ENCODE assay signal across 8 cellular contexts in the genomic region with DNA sequence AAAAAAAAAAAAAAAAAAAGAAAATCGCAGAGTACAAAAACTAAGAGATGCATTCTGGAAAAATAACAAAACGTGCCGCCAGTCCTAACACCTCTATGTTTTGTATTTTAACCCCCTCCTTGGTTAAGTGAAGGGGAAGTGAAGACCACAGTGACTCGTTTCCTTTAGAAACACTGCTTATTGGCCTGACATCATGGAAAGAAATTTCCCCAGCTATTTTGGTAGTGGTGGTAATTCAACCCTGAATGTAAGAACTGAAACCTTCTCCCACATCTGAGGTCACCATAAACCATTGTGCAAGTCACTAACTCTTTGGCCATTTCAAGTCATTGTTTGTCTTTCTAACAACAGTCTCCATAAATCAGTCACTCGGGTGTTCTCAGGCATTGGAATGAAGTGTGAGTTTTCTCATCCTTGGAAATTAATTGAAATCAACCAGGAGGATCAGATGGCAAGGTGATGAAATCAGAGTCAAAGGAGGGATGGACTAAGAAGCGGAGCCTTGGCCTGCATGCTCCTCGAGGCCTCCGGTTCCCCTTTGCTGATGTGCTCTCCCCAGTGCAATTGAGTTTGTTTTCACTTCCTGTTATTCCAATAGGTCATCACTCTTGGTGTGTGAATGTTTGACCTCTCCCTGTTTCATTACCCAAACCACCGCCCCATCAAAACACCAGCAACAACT.
DNase-seq lines count a peak whose midpoint lies in the region; ATAC-seq and TF ChIP-seq lines count a peak whose summit lies in the region.

No MANE protein-coding gene starts in this region.

- POLR2A ChIA-PET in Caco-2 (lab: Charles Lee): no interaction called here

- H3K4me1 ChIP-seq in heart left ventricle: peaks cover 0 to 13% (median 0%) of the 10 kb centered on the region in 12 donors
- peaks cover 7% of the 10 kb centered on the region; the same call in 1 of the 2 replicates for H3K4me1 ChIP-seq in Caco-2
- H3K4me1 ChIP-seq in thyroid gland: no peaks in the 10 kb centered on the region
- no peaks in the 10 kb centered on the region for H3K4me1 ChIP-seq in prostate gland (replicated peaks)

- intact Hi-C loops in heart left ventricle (cut with DNase I): no loop called here
- intact Hi-C loops in cardiac septum (cut with DNase I): no loop called here
- intact Hi-C loops in Caco-2 (cut with micrococcal nuclease; ENCODE audit: unreplicated experiment): no loop called here
- intact Hi-C loops in thyroid gland (cut with DNase I): no loop called here
- intact Hi-C loops in prostate gland (cut with DNase I): no loop called here

- no peaks in the 10 kb centered on the region for H3K36me3 ChIP-seq in heart left ventricle
- no peaks in the 10 kb centered on the region for H3K36me3 ChIP-seq in Caco-2 (ENCODE audit: control insufficient read depth, insufficient read depth, low read length)
- H3K36me3 ChIP-seq in thyroid gland: no peaks in the 10 kb centered on the region
- H3K36me3 ChIP-seq in prostate gland: no peaks in the 10 kb centered on the region

- TF ChIP-seq CTCF in heart left ventricle (IDR thresholded peaks at IDR 0.05) (no peak), NB4 (IDR thresholded peaks at IDR 0.05; ENCODE audit: low read depth, low read length) (no peak), epithelial cell of proximal tubule (conservative IDR thresholded peaks at IDR 0.05; ENCODE audit: low read depth, low read length) (no peak), Caco-2 (IDR thresholded peaks at IDR 0.05; ENCODE audit: insufficient read depth in 1 of 2, low read depth in 1 of 2, low read length in 1 of 2, severe bottlenecking in 1 of 2, unreplicated experiment in 1 of 2) (no peak), thyroid gland (IDR thresholded peaks at IDR 0.05) (no peak), prostate gland (IDR thresholded peaks at IDR 0.05) (no peak)

- H3K4me3 ChIP-seq in heart left ventricle (no peak overlapping the region), NB4 (ENCODE audit: low read depth, low read length) (no peak overlapping the region), epithelial cell of proximal tubule (ENCODE audit: low read depth, low read length) (no peak overlapping the region), Caco-2 (ENCODE audit: low read depth, low read length) (no peak overlapping the region), thyroid gland (replicated peaks in 1 of 3) (no peak overlapping the region), prostate gland (no peak overlapping the region)

- ATAC-seq in heart left ventricle (peak in 3 of 4 donors; percentile 53 to 70 (median 55)), HG02623 (IDR thresholded peaks at IDR 0.05; ENCODE audit: unreplicated experiment) (peak; percentile 86)

- BruUV-seq in Caco-2 (replicated peaks; lab: Mats Ljungman, UMichigan): no TSS peak

- CTCF ChIA-PET in Caco-2 (lab: Charles Lee): no interaction called here

- no peaks in the 10 kb centered on the region for H3K9me3 ChIP-seq in heart left ventricle
- H3K9me3 ChIP-seq in Caco-2: no peaks in the 10 kb centered on the region
- H3K9me3 ChIP-seq in thyroid gland: no peaks in the 10 kb centered on the region
- no peaks in the 10 kb centered on the region for H3K9me3 ChIP-seq in prostate gland

- H3K36me3 Mint-ChIP-seq in Caco-2 (ENCODE audit: insufficient read depth, unreplicated experiment): no peaks in the 10 kb centered on the region

- H3K27ac Mint-ChIP-seq in Caco-2 (ENCODE audit: unreplicated experiment): no peak overlapping the region

- TF ChIP-seq POLR2A in heart left ventricle (IDR thresholded peaks at IDR 0.05) (no peak), NB4 (IDR thresholded peaks at IDR 0.05; ENCODE audit: extremely low read depth, insufficient read length) (no peak), thyroid gland (IDR thresholded peaks at IDR 0.05) (no peak), prostate gland (IDR thresholded peaks at IDR 0.05) (no peak)

- no peaks in the 10 kb centered on the region for H3K27me3 Mint-ChIP-seq in Caco-2 (ENCODE audit: insufficient read depth, unreplicated experiment)

- peak in 1 of 5 donors; percentile 30 for DNase-seq in heart left ventricle
- no peak for DNase-seq in cardiac septum (ENCODE audit: low spot score)
- DNase-seq in NB4 (ENCODE audit: low read depth): peak; percentile 81
- peak; percentile 100 for DNase-seq in epithelial cell of proximal tubule (ENCODE audit: low read depth)
- no peak for DNase-seq in Caco-2
- DNase-seq in thyroid gland: no peak
- no peak for DNase-seq in prostate gland (ENCODE audit: low spot score)

- H3K9me3 Mint-ChIP-seq in Caco-2 (ENCODE audit: unreplicated experiment): no peaks in the 10 kb centered on the region

- H3K27ac ChIP-seq in heart left ventricle (peak overlapping the region in 1 of 12 donors; percentile 74), thyroid gland (no peak overlapping the region), prostate gland (no peak overlapping the region)

- peaks cover 11% of the 10 kb centered on the region for H3K4me1 Mint-ChIP-seq in Caco-2 (ENCODE audit: low read depth, unreplicated experiment)

- WGBS in heart left ventricle, 4 donors: 66 to 71% (median 67%) methylated on average over 9 of the region's 9 CpGs
- 76 to 79% methylated on average over 9 of the region's 9 CpGs for WGBS in thyroid gland, 2 donors
- 79% methylated on average over 9 of the region's 9 CpGs for WGBS in prostate gland

- no peak overlapping the region for H3K4me3 Mint-ChIP-seq in Caco-2 (ENCODE audit: unreplicated experiment)

- H3K27me3 ChIP-seq in heart left ventricle: no peaks in the 10 kb centered on the region
- no peaks in the 10 kb centered on the region for H3K27me3 ChIP-seq in Caco-2 (replicated peaks; ENCODE audit: control insufficient read depth, insufficient read depth, low read length)
- H3K27me3 ChIP-seq in thyroid gland: no peaks in the 10 kb centered on the region
- H3K27me3 ChIP-seq in prostate gland (replicated peaks; ENCODE audit: insufficient read depth): no peaks in the 10 kb centered on the region

Comparison
In these comparisons a context has a peak if more than half of its experiments do, and no peak if none do; other contexts are left out.
1. DNase-seq: peak in NB4 (single experiment) and epithelial cell of proximal tubule (single experiment); none in cardiac septum (single experiment), Caco-2 (0 of 2), thyroid gland (0 of 2) and prostate gland (single experiment).